ENCODE assay signal across 12 cellular contexts in the genomic region with DNA sequence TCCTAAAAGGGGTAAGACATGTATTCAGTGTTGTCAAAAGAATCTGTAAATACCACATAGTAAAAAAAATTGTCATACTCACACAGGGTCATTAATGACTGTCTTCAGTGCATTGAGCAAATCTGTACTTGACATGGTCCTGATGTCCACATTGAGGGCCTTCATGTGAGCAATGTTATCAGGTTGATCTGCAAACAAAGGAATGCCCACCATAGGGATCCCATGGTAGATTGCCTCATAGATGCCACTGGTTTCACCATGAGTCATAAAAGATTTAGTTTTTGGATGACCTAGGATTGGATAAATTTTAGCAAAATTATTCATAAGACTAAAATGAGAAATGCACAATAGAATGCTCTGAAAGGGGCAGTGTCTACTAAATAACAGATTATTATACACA. TPM values are rescaled to one million over a fixed set of nuclear protein-coding genes. Genes with fewer than 3 reads are reported as not detected.
"Had no signal": no experiment of that assay in that cellular context is flagged by ENCODE, and none has a peak within 500 bp of the region (broad histone marks: within the 10 kb centered on the region; RNA-seq: fewer than 3 reads in every experiment).

No MANE protein-coding gene starts in this region.

- H2AFZ ChIP-seq: GM23248 had no signal

- ATAC-seq: HCT116, K562 had no signal

- H3K4me3 ChIP-seq: GM23248, HAP-1, K562 had no signal

- H3K9me3 ChIP-seq: HAP-1 had no signal

- H3K27ac ChIP-seq: GM23248, HL-60 had no signal

- H3K36me3 ChIP-seq: HAP-1 had no signal

- H3K9ac ChIP-seq: GM23248 had no signal

- DNase-seq: GM23248, GOT3, H7, HFFc6, IMR-90, KG1 had no signal

- H3K4me1 ChIP-seq: HAP-1 had no signal

RNA-seq across cellular contexts. Expression of a gene that starts 38.1 kb away (rescaled TPM):
- total RNA-seq: GM23248, H4, H7, HFFc6, HT1080, IMR-90 had no signal
- polyA plus RNA-seq: GM23248, IMR-90 had no signal
